24 cellular contexts compared by ENCODE assay signal in genomic region chr5:150077996-150078801, GRCh38. TPM values are rescaled to one million over a fixed set of nuclear protein-coding genes. Genes with fewer than 3 reads are reported as not detected.
DNase-seq lines count a peak whose midpoint lies in the region; ATAC-seq and TF ChIP-seq lines count a peak whose summit lies in the region.
"Had no signal": no experiment of that assay in that cellular context is flagged by ENCODE, and none has a peak within 500 bp of the region (broad histone marks: within the 10 kb centered on the region; RNA-seq: fewer than 3 reads in every experiment).

No MANE protein-coding gene starts in this region.

- POLR2A ChIA-PET in SK-N-SH (lab: Yijun Ruan, JAX): no interaction called here

- H3K9me3 Mint-ChIP-seq in endodermal cell: no peaks in the 10 kb centered on the region
- H3K9me3 Mint-ChIP-seq in progenitor cell of endocrine pancreas (ENCODE audit: low read depth): no peaks in the 10 kb centered on the region
- H3K9me3 Mint-ChIP-seq: activated naive CD4-positive, alpha-beta T cell treated with anti-CD3 and anti-CD28 coated beads, Interleukin-2, amount 10 ng/mL, durations not matched to agents 7 days and 5 days; activated T-helper 1 cell treated with anti-CD3 and anti-CD28 coated beads, Interleukin-12 subunit alpha, Interleukin-12 subunit beta, Interleukin-2, Interleukin-4 antibody, amounts not matched to agents 30 ng/mL and 10 ng/mL and 1 ng/mL, durations not matched to agents 14 hours and 24 hours and 36 hours; CD8-positive, alpha-beta memory T cell; T-helper 1 cell treated with Interleukin-12 subunit alpha and Interleukin-12 subunit beta and Interleukin-4 antibody, amounts not matched to agents 30 μg/mL and 1 μg/mL, for 36 hours had no signal

- H3K36me3 Mint-ChIP-seq in endodermal cell (ENCODE audit: low read depth) (no peaks in the 10 kb centered on the region), progenitor cell of endocrine pancreas (ENCODE audit: insufficient read depth) (no peaks in the 10 kb centered on the region)
- H3K36me3 Mint-ChIP-seq: activated naive CD4-positive, alpha-beta T cell treated with anti-CD3 and anti-CD28 coated beads, Interleukin-2, amount 10 ng/mL, durations not matched to agents 7 days and 5 days; CD8-positive, alpha-beta memory T cell had no signal

- H3K4me3 ChIP-seq in SK-N-SH (ENCODE audit: low read depth in 2 of 2, low read length in 1 of 2) (no peak overlapping the region), endodermal cell (ENCODE audit: low read length) (no peak overlapping the region)
- H3K4me3 ChIP-seq: prostate gland had no signal

- no peaks in the 10 kb centered on the region for H3K79me2 ChIP-seq in SK-N-SH (ENCODE audit: insufficient read depth)

- no peaks in the 10 kb centered on the region; a peak in 1 of 4 replicates for H3K4me1 ChIP-seq in SK-N-SH (ENCODE audit: control insufficient read depth in 1 of 2, insufficient read depth in 2 of 2, low read depth in 1 of 2, low read length in 1 of 2)
- peaks cover 15% of the 10 kb centered on the region for H3K4me1 ChIP-seq in endodermal cell (ENCODE audit: control insufficient read depth, insufficient read depth, low read length)
- H3K4me1 ChIP-seq: prostate gland had no signal

- no peaks in the 10 kb centered on the region for H3K9me2 ChIP-seq in SK-N-SH

- H3K4me1 Mint-ChIP-seq in endodermal cell (peaks cover 10% of the 10 kb centered on the region), progenitor cell of endocrine pancreas (ENCODE audit: low read depth) (peaks cover 5% of the 10 kb centered on the region)
- H3K4me1 Mint-ChIP-seq: activated naive CD4-positive, alpha-beta T cell treated with anti-CD3 and anti-CD28 coated beads, Interleukin-2, amount 10 ng/mL, durations not matched to agents 7 days and 5 days had no signal

- H3K4me3 Mint-ChIP-seq in endodermal cell (no peak overlapping the region), progenitor cell of endocrine pancreas (ENCODE audit: low read depth) (no peak overlapping the region)
- H3K4me3 Mint-ChIP-seq: activated CD4-positive, alpha-beta T cell treated with anti-CD3 and anti-CD28 coated beads for 36 hours; activated naive CD4-positive, alpha-beta T cell treated with anti-CD3 and anti-CD28 coated beads, Interleukin-2, amount 10 ng/mL, durations not matched to agents 7 days and 5 days; activated T-helper 1 cell treated with anti-CD3 and anti-CD28 coated beads, Interleukin-12 subunit alpha, Interleukin-12 subunit beta, Interleukin-2, Interleukin-4 antibody, amounts not matched to agents 30 ng/mL and 10 ng/mL and 1 ng/mL, durations not matched to agents 14 hours and 24 hours and 36 hours; CD8-positive, alpha-beta memory T cell; T-helper 1 cell treated with Interleukin-12 subunit alpha and Interleukin-12 subunit beta and Interleukin-4 antibody, amounts not matched to agents 30 μg/mL and 1 μg/mL, for 36 hours had no signal

- no peak for TF ChIP-seq CTCF in SK-N-SH (IDR thresholded peaks at IDR 0.05)
- no peak for TF ChIP-seq CTCF in GM10266 (IDR thresholded peaks at IDR 0.05; ENCODE audit: control insufficient read depth, insufficient read depth, low read depth, missing control alignments)
- TF ChIP-seq CTCF in endodermal cell (conservative IDR thresholded peaks at IDR 0.05): no peak
- no peak for TF ChIP-seq CTCF in progenitor cell of endocrine pancreas (IDR thresholded peaks at IDR 0.05; ENCODE audit: unreplicated experiment)

- no peak overlapping the region for H2AFZ ChIP-seq in SK-N-SH (ENCODE audit: low read depth)

- peaks cover 3% of the 10 kb centered on the region for H3K27me3 Mint-ChIP-seq in endodermal cell (ENCODE audit: insufficient read depth)
- peaks cover 21% of the 10 kb centered on the region for H3K27me3 Mint-ChIP-seq in progenitor cell of endocrine pancreas

- H3K27ac Mint-ChIP-seq in endodermal cell (no peak overlapping the region), progenitor cell of endocrine pancreas (peak overlapping the region; percentile 5)
- H3K27ac Mint-ChIP-seq: activated CD4-positive, alpha-beta T cell treated with anti-CD3 and anti-CD28 coated beads for 36 hours; activated naive CD4-positive, alpha-beta T cell treated with anti-CD3 and anti-CD28 coated beads, Interleukin-2, amount 10 ng/mL, durations not matched to agents 7 days and 5 days; activated T-helper 1 cell treated with anti-CD3 and anti-CD28 coated beads, Interleukin-12 subunit alpha, Interleukin-12 subunit beta, Interleukin-2, Interleukin-4 antibody, amounts not matched to agents 30 ng/mL and 10 ng/mL and 1 ng/mL, durations not matched to agents 14 hours and 24 hours and 36 hours; T-helper 1 cell treated with Interleukin-12 subunit alpha and Interleukin-12 subunit beta and Interleukin-4 antibody, amounts not matched to agents 30 μg/mL and 1 μg/mL, for 36 hours had no signal

- H3K9me3 ChIP-seq in SK-N-SH: no peaks in the 10 kb centered on the region
- H3K9me3 ChIP-seq in endodermal cell (ENCODE audit: control insufficient read depth, low read length): no peaks in the 10 kb centered on the region
- H3K9me3 ChIP-seq: prostate gland had no signal

- no peak for TF ChIP-seq RAD21 in SK-N-SH (IDR thresholded peaks at IDR 0.05; ENCODE audit: low read length)

- H4K20me1 ChIP-seq in SK-N-SH (ENCODE audit: insufficient read depth): no peaks in the 10 kb centered on the region

- TF ChIP-seq EP300 in SK-N-SH (IDR thresholded peaks at IDR 0.05; ENCODE audit: borderline replicate concordance in 1 of 2, low read depth in 1 of 2, low read length in 1 of 2): no peak

- DNase-seq in SK-N-SH: peak; percentile 7
- peak; percentile 8 for DNase-seq in GM10266 (ENCODE audit: extremely low spot score)
- DNase-seq in endodermal cell: peak; percentile 35
- no peak for DNase-seq in progenitor cell of endocrine pancreas (ENCODE audit: low spot score, unreplicated experiment)
- DNase-seq in DMS53 treated with DMSO at 0.1 percent for 48 hours (lab: John Stamatoyannopoulos, UW; ENCODE audit: unreplicated experiment): no peak
- no peak for DNase-seq in activated T-cell treated with anti-CD3 and anti-CD28 coated beads, Interleukin-2, amount 50 U/mL, for 1 hour
- DNase-seq: activated CD4-positive, alpha-beta T cell treated with anti-CD3 and anti-CD28 coated beads for 36 hours; activated naive CD4-positive, alpha-beta T cell treated with anti-CD3 and anti-CD28 coated beads, Interleukin-2, amount 10 ng/mL, durations not matched to agents 7 days and 5 days; amygdala; CD8-positive, alpha-beta memory T cell; effector memory CD4-positive, alpha-beta T cell; Kasumi-1; stimulated activated naive CD4-positive, alpha-beta T cell had no signal

- H3F3A ChIP-seq in SK-N-SH (replicated peaks; ENCODE audit: insufficient read depth): no peaks in the 10 kb centered on the region

- H3K9ac ChIP-seq in SK-N-SH (no peak overlapping the region), endodermal cell (ENCODE audit: extremely low read depth, low read length, poor library complexity, severe bottlenecking) (no peak overlapping the region)

- H3K36me3 ChIP-seq in SK-N-SH (replicated peaks in 1 of 2; ENCODE audit: control insufficient read depth in 1 of 2, insufficient read depth in 2 of 2, low read length in 1 of 2) (no peaks in the 10 kb centered on the region), endodermal cell (ENCODE audit: control insufficient read depth, insufficient read depth, low read length) (no peaks in the 10 kb centered on the region)
- H3K36me3 ChIP-seq: prostate gland had no signal

- CTCF ChIA-PET in SK-N-SH (lab: Yijun Ruan, JAX): no interaction called here

- 80% methylated on average over 8 of the region's 8 CpGs for WGBS in SK-N-SH (ENCODE audit: low lambda C conversion rate)
- 92 to 95% methylated on average over 6 to 8 of the region's 8 CpGs for WGBS in endodermal cell (ENCODE audit: insufficient coverage in 1 of 2, insufficient read length in 1 of 2), 2 experiments

- no peak for ATAC-seq in SK-N-SH treated with all-trans-retinoic acid at 6 μM for 48 hours
- ATAC-seq in GM18517 (IDR thresholded peaks at IDR 0.05; ENCODE audit: unreplicated experiment): no peak
- ATAC-seq: activated CD4-positive, alpha-beta T cell treated with anti-CD3 and anti-CD28 coated beads for 36 hours; HCT116 had no signal

- H3K27ac ChIP-seq in SK-N-SH (ENCODE audit: low read depth in 2 of 2, low read length in 1 of 2): no peak overlapping the region
- H3K27ac ChIP-seq in endodermal cell (ENCODE audit: low read depth, low read length): no peak overlapping the region
- H3K27ac ChIP-seq: 22Rv1, HL-60, prostate gland had no signal

- H3K27me3 ChIP-seq in SK-N-SH (ENCODE audit: insufficient read depth) (no peaks in the 10 kb centered on the region), endodermal cell (ENCODE audit: control insufficient read depth, insufficient read depth, low read length, poor library complexity, severe bottlenecking) (peaks cover 19% of the 10 kb centered on the region)

- H3K4me2 ChIP-seq in SK-N-SH: no peak overlapping the region

TF ChIP-seq in SK-N-SH, 30 proteins besides CTCF, POLR2A, EP300 and RAD21:
- no peak for TF ChIP-seq EZH2phosphoT487 (IDR thresholded peaks at IDR 0.05; ENCODE audit: borderline replicate concordance, low read depth)
- TF ChIP-seq, protein P1, sequence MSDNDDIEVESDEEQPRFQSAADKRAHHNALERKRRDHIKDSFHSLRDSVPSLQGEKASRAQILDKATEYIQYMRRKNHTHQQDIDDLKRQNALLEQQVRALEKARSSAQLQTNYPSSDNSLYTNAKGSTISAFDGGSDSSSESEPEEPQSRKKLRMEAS (IDR thresholded peaks at IDR 0.05; ENCODE audit: low read depth): no peak

TF ChIP-seq in SK-N-SH treated with all-trans-retinoic acid at 6 μM for 48 hours, 23 proteins besides CTCF, POLR2A, EP300 and RAD21 (continues in another document):
- TF ChIP-seq CSDC2 (CRISPR knock-in tag; IDR thresholded peaks at IDR 0.05) (no peak), ZNF8 (CRISPR knock-in tag; IDR thresholded peaks at IDR 0.05) (no peak), ZFP30 (CRISPR knock-in tag; IDR thresholded peaks at IDR 0.05) (no peak)

RNA-seq across cellular contexts. Expression of gene CSF1R, which starts 8.2 kb away (rescaled TPM):
- 0.15 and 0.25 TPM in 2 replicates for polyA plus RNA-seq in SK-N-SH (2012; rRNA removed)
- 0.10 and 0.30 TPM in 2 replicates for polyA plus RNA-seq in SK-N-SH (2012; cell fraction: cytosol; rRNA removed)
- 0.49 and 0.69 TPM in 2 replicates for polyA plus RNA-seq in SK-N-SH (2012; cell fraction: nucleus; rRNA removed)
- total RNA-seq in endodermal cell (not detected), progenitor cell of endocrine pancreas (not detected in 2 replicates)
- polyA plus RNA-seq in endodermal cell (2013, experiment 1 of 2): 0.39 TPM
- polyA plus RNA-seq in endodermal cell (2013, experiment 2 of 2): not detected
- total RNA-seq: lung microvascular endothelial cell, NCI-H460, OCI-LY7 had no signal

Comparison
In these comparisons a context has a peak if more than half of its experiments do, and no peak if none do; other contexts are left out.
1. DNase-seq: peak in SK-N-SH (single experiment), GM10266 (single experiment) and endodermal cell (single experiment); none in progenitor cell of endocrine pancreas (single experiment), DMS53 treated with DMSO at 0.1 percent for 48 hours (single experiment) and activated T-cell treated with anti-CD3 and anti-CD28 coated beads, Interleukin-2, amount 50 U/mL, for 1 hour (single experiment).